8 cellular contexts compared by ENCODE assay signal in genomic region chr17:7035591-7036368, GRCh38. TPM values are rescaled to one million over a fixed set of nuclear protein-coding genes. Genes with fewer than 3 reads are reported as not detected.
DNase-seq lines count a peak whose midpoint lies in the region; ATAC-seq, FAIRE-seq and TF ChIP-seq lines count a peak whose summit lies in the region.

TSS of gene SLC16A13 (plus strand) at chr17:7036015. CDS start at chr17:7036383, 368 bp downstream.

- H3K9me3 Mint-ChIP-seq in activated CD8-positive, alpha-beta memory T cell treated with anti-CD3 and anti-CD28 coated beads, Interleukin-2, amount 10 ng/mL, durations not matched to agents 7 days and 5 days (ENCODE audit: low read depth) = no peaks in the 10 kb centered on the region
- no peaks in the 10 kb centered on the region for H3K9me3 Mint-ChIP-seq in memory B cell

- 3% methylated on average over 52 of the region's 52 CpGs; no CpG with 5 or more reads in 1 of the 2 experiments for WGBS in H1 (ENCODE audit: extremely low coverage in 1 of 2, insufficient coverage in 1 of 2, insufficient read length in 1 of 2, insufficient replicate concordance in 2 of 2, low coverage in 1 of 2, low lambda C conversion rate in 2 of 2, missing lambda C conversion rate in 1 of 2), 2 experiments

- peak within 1 kb of the TSS; percentile 80 for H3K4me3 ChIP-seq in NT2/D1 (ENCODE audit: insufficient read length, low read depth)
- peak within 1 kb of the TSS; percentile 78 to 88 (median 84) for H3K4me3 ChIP-seq in H1 (ENCODE audit: extremely low read depth in 1 of 4, insufficient read depth in 2 of 4, low read depth in 3 of 4, low read length in 4 of 4)

- H4K20me1 ChIP-seq in H1 (replicated peaks in 1 of 2; ENCODE audit: control insufficient read depth in 1 of 2, insufficient read depth in 2 of 2, low read length in 2 of 2) = peaks cover 0 to 7% of the 10 kb centered on the region in 2 experiments

- peak within 1 kb of the TSS; percentile 5 for H2BK120ac ChIP-seq in H1 (replicated peaks; ENCODE audit: low read depth, low read length)

- no peak for TF ChIP-seq EP300 in H1 (IDR thresholded peaks at IDR 0.05; ENCODE audit: borderline replicate concordance in 1 of 2, low read depth in 2 of 2, low read length in 2 of 2)

- peaks cover 7% of the 10 kb centered on the region for H3K4me1 ChIP-seq in NT2/D1 (ENCODE audit: insufficient read depth, insufficient read length)
- H3K4me1 ChIP-seq in H1 (replicated peaks in 1 of 4; ENCODE audit: control insufficient read depth in 3 of 4, insufficient read depth in 4 of 4, low read length in 3 of 4) = peaks cover 1 to 9% (median 4%) of the 10 kb centered on the region in 4 experiments; a peak in 4 of 7 replicates

- no peaks in the 10 kb centered on the region for H3K79me1 ChIP-seq in H1 (ENCODE audit: low read depth, low read length)

- H3K27me3 ChIP-seq in NT2/D1 (ENCODE audit: insufficient read depth, insufficient read length) (no peaks in the 10 kb centered on the region), H1 (replicated peaks in 1 of 4; ENCODE audit: control insufficient read depth in 3 of 4, extremely low read depth in 1 of 4, insufficient read depth in 3 of 4, low read length in 3 of 4) (no peaks in the 10 kb centered on the region)

- no peaks in the 10 kb centered on the region for H3K79me2 ChIP-seq in H1 (ENCODE audit: control insufficient read depth in 1 of 2, insufficient read depth in 2 of 2, low read length in 2 of 2)

- H4K91ac ChIP-seq in H1 (replicated peaks; ENCODE audit: insufficient read length, low read length) = peak within 1 kb of the TSS; percentile 76

- peak within 1 kb of the TSS; percentile 39; the same call in 1 of the 2 replicates for H2BK12ac ChIP-seq in H1 (ENCODE audit: low read depth, low read length)

- DNase-seq in Caki2 (ENCODE audit: low read depth) (peak; percentile 92), HTR-8/SVneo (ENCODE audit: insufficient read length, low spot score) (peak; percentile 100), NT2/D1 (ENCODE audit: low read depth, low spot score) (peak; percentile 84), H1 (ENCODE audit: low read depth in 1 of 2, low spot score in 2 of 2) (peak; percentile 92 to 94), memory B cell (ENCODE audit: low spot score in 2 of 2) (peak; percentile 90 to 96)
- DNase-seq in activated CD8-positive, alpha-beta memory T cell treated with anti-CD3 and anti-CD28 coated beads, Interleukin-2, amount 10 ng/mL, durations not matched to agents 7 days and 5 days = peak; percentile 100
- peak; percentile 94 for DNase-seq in stimulated activated CD8-positive, alpha-beta memory T cell treated with anti-CD3 and anti-CD28 coated beads, Interleukin-12 subunit alpha, Interleukin-12 subunit beta, amount 100 ng/mL, for 24 hours (ENCODE audit: extremely low read depth)

- H3K27ac Mint-ChIP-seq in activated CD8-positive, alpha-beta memory T cell treated with anti-CD3 and anti-CD28 coated beads, Interleukin-2, amount 10 ng/mL, durations not matched to agents 7 days and 5 days = peak within 1 kb of the TSS; percentile 95
- H3K27ac Mint-ChIP-seq in memory B cell = peak within 1 kb of the TSS; percentile 97

- H3K4me2 ChIP-seq in H1 (ENCODE audit: insufficient read depth in 1 of 2, low read depth in 2 of 2, low read length in 2 of 2) = peak within 1 kb of the TSS; percentile 69 to 80

- TF ChIP-seq POLR2A in H1 (IDR thresholded peaks at IDR 0.05; ENCODE audit: control extremely low read depth in 1 of 2, low read depth in 2 of 2, low read length in 2 of 2) = peak in 1 of 2 experiments; percentile 50; a peak in 1 of 3 replicates

- peaks cover 11% of the 10 kb centered on the region; the same call in 1 of the 2 replicates for H3K23me2 ChIP-seq in H1 (ENCODE audit: low read depth, low read length)

- peak; percentile 91 for ATAC-seq in GM21381 (IDR thresholded peaks at IDR 0.05; ENCODE audit: unreplicated experiment)
- peak; percentile 95 for ATAC-seq in activated CD8-positive, alpha-beta memory T cell treated with anti-CD3 and anti-CD28 coated beads, Interleukin-2, amount 10 ng/mL, durations not matched to agents 7 days and 5 days
- ATAC-seq in memory B cell (ENCODE audit: low read depth) = peak; percentile 92

- H3K4me3 Mint-ChIP-seq in activated CD8-positive, alpha-beta memory T cell treated with anti-CD3 and anti-CD28 coated beads, Interleukin-2, amount 10 ng/mL, durations not matched to agents 7 days and 5 days = peak within 1 kb of the TSS; percentile 88
- peak within 1 kb of the TSS; percentile 92 for H3K4me3 Mint-ChIP-seq in memory B cell

- H3K27ac ChIP-seq in H1 (ENCODE audit: low read depth, low read length) = peak within 1 kb of the TSS; percentile 48; the same call in 1 of the 2 replicates

- no peak within 1 kb of the TSS for H2AK5ac ChIP-seq in H1 (ENCODE audit: low read depth, low read length)

- peak within 1 kb of the TSS; percentile 82 for H3K56ac ChIP-seq in H1 (replicated peaks; ENCODE audit: insufficient read length, low read depth, low read length)

- peak within 1 kb of the TSS; percentile 50 for H3K14ac ChIP-seq in H1 (ENCODE audit: insufficient read length)

- H3K23ac ChIP-seq in H1 (ENCODE audit: insufficient read length) = no peak within 1 kb of the TSS

- peak within 1 kb of the TSS; percentile 17 for H4K5ac ChIP-seq in H1 (ENCODE audit: insufficient read length, low read depth, low read length)

- peak within 1 kb of the TSS; percentile 86 for H2BK5ac ChIP-seq in H1 (ENCODE audit: low read depth, low read length)

- peak within 1 kb of the TSS; percentile 40 for H4K8ac ChIP-seq in H1 (ENCODE audit: extremely low read depth, insufficient read depth, low read length)

- H2BK15ac ChIP-seq in H1 (ENCODE audit: low read length) = no peak within 1 kb of the TSS

- peak; percentile 99 for FAIRE-seq in HTR-8/SVneo (lab: Jason Lieb, UNC)
- peak; percentile 76 for FAIRE-seq in H1 (lab: Jason Lieb, UNC)

- H3K36me3 ChIP-seq in NT2/D1 (ENCODE audit: insufficient read depth, insufficient read length, low read length) = no peaks in the 10 kb centered on the region
- no peaks in the 10 kb centered on the region for H3K36me3 ChIP-seq in H1 (ENCODE audit: control insufficient read depth in 2 of 4, insufficient read depth in 4 of 4, low read length in 3 of 4)

- POLR2A ChIA-PET in H1 (lab: Charles Lee; ENCODE audit: partially characterized antibody) = interaction anchor here (0.6 to 1.5 kb wide), 8 partner anchors 9 to 973 kb away, joined by 3 to 15 read pairs (median 4); no protein-coding TSS in a partner anchor

- H3K9ac ChIP-seq in NT2/D1 (ENCODE audit: insufficient read length, low read depth) = peak within 1 kb of the TSS; percentile 86
- peak within 1 kb of the TSS; percentile 46 to 71 (median 67) for H3K9ac ChIP-seq in H1 (replicated peaks in 1 of 4; ENCODE audit: extremely low read depth in 1 of 4, low read depth in 3 of 4, low read length in 3 of 4)

- H2BK20ac ChIP-seq in H1 (ENCODE audit: low read length) = no peak within 1 kb of the TSS

- peaks cover 12% of the 10 kb centered on the region for H3K36me3 Mint-ChIP-seq in activated CD8-positive, alpha-beta memory T cell treated with anti-CD3 and anti-CD28 coated beads, Interleukin-2, amount 10 ng/mL, durations not matched to agents 7 days and 5 days
- peaks cover 4% of the 10 kb centered on the region for H3K36me3 Mint-ChIP-seq in memory B cell

- peak within 1 kb of the TSS; percentile 81 for H3K4ac ChIP-seq in H1 (replicated peaks; ENCODE audit: insufficient read length, low read depth, low read length)

- H3K9me3 ChIP-seq in NT2/D1 (ENCODE audit: insufficient read depth, low read length) (no peaks in the 10 kb centered on the region), H1 (ENCODE audit: insufficient read depth in 2 of 2, low read depth in 1 of 2, low read length in 1 of 2) (no peaks in the 10 kb centered on the region)

- in situ Hi-C loops in Caki2 (cut with HindIII; ENCODE audit: low pct_unique_long_range_greater_than_20kb, low sequenced_read_pairs) = no loop called here

- CTCF ChIA-PET in activated CD8-positive, alpha-beta memory T cell treated with anti-CD3 and anti-CD28 coated beads, Interleukin-2, amount 10 ng/mL, durations not matched to agents 7 days and 5 days (lab: Charles Lee) = interaction anchor here (0.8 to 1.7 kb wide), 14 partner anchors 9 to 579 kb away, joined by 3 to 21 read pairs (median 6); partner anchors contain the start of genes BCL6B, FXR2, RNASEK and SLC16A11
- CTCF ChIA-PET in H1 (lab: Charles Lee; ENCODE audit: partially characterized antibody) = interaction anchor here (0.7 to 1.6 kb wide), 8 partner anchors 10 to 194 kb away, joined by 3 to 8 read pairs (median 4); no protein-coding TSS in a partner anchor

- no peak for TF ChIP-seq CTCF in H1 (IDR thresholded peaks at IDR 0.05; ENCODE audit: control extremely low read depth in 1 of 3, insufficient read depth in 1 of 3, low read depth in 1 of 3, low read length in 3 of 3)

- H2AFZ ChIP-seq in H1 (ENCODE audit: low read length) = peak within 1 kb of the TSS; percentile 68

- peaks cover 67% of the 10 kb centered on the region for H3K4me1 Mint-ChIP-seq in activated CD8-positive, alpha-beta memory T cell treated with anti-CD3 and anti-CD28 coated beads, Interleukin-2, amount 10 ng/mL, durations not matched to agents 7 days and 5 days
- H3K4me1 Mint-ChIP-seq in memory B cell = peaks cover 30% of the 10 kb centered on the region

- no peak for TF ChIP-seq RAD21 in H1 (IDR thresholded peaks at IDR 0.05 in 1 of 2, conservative IDR thresholded peaks at IDR 0.05 in 1 of 2; ENCODE audit: low read depth in 2 of 2, low read length in 2 of 2)

- peak within 1 kb of the TSS; percentile 71 for H3K18ac ChIP-seq in H1 (ENCODE audit: extremely low read depth, low read length)

- H3K27me3 Mint-ChIP-seq in activated CD8-positive, alpha-beta memory T cell treated with anti-CD3 and anti-CD28 coated beads, Interleukin-2, amount 10 ng/mL, durations not matched to agents 7 days and 5 days = no peaks in the 10 kb centered on the region
- H3K27me3 Mint-ChIP-seq in memory B cell = no peaks in the 10 kb centered on the region

TF ChIP-seq in H1, 55 proteins besides CTCF, POLR2A, EP300 and RAD21 (continues in another document):
- TF ChIP-seq CHD1 (IDR thresholded peaks at IDR 0.05; ENCODE audit: low read depth, low read length) = no peak
- peak; percentile 27 for TF ChIP-seq CTBP2 (IDR thresholded peaks at IDR 0.05; ENCODE audit: borderline replicate concordance, insufficient read depth, insufficient read length, low read length)
- peak; percentile 27 for TF ChIP-seq ASH2L (IDR thresholded peaks at IDR 0.05; ENCODE audit: low read length)

RNA-seq across cellular contexts. Expression of gene SLC16A13, which starts in this region (rescaled TPM):
- 3.7 and 8.6 TPM in 2 replicates for total RNA-seq in Caki2 (2014; rRNA removed; shearing (Covaris generic); ENCODE audit: low replicate concordance)
- total RNA-seq in activated CD8-positive, alpha-beta memory T cell treated with anti-CD3 and anti-CD28 coated beads, Interleukin-2, amount 10 ng/mL, durations not matched to agents 7 days and 5 days = 10 to 100 TPM; 19.0 to 34.1 TPM
- total RNA-seq in H1 (2021; fragmentation: NEBNext Ultra II Directional; extraction: Animal tissue kit (Norgen Biotek cat#: 25700)) = 4.7 and 5.8 TPM in 2 replicates
- polyA plus RNA-seq in H1 (2011; rRNA removed) = 5.4 and 7.7 TPM in 2 replicates
- polyA plus RNA-seq in H1 (2011; cell fraction: cytosol; rRNA removed) = 2.0 TPM
- polyA plus RNA-seq in H1 (2011; cell fraction: nucleus; rRNA removed) = 5.5 TPM
- polyA plus RNA-seq in H1 (2012, experiment 1 of 2) = 3.7 to 6.5 TPM (median 5.0 TPM) in 4 replicates
- 5.2 TPM for polyA plus RNA-seq in H1 (2012, experiment 2 of 2)
- 6.3 TPM for polyA plus RNA-seq in H1 (2013, experiment 1 of 2)
- polyA plus RNA-seq in H1 (2013, experiment 2 of 2) = 7.1 TPM
- polyA minus RNA-seq in H1 (2011; rRNA and poly(A)+ RNA removed) = 5.3 and 6.2 TPM in 2 replicates
- polyA minus RNA-seq in H1 (2011; cell fraction: cytosol; rRNA and poly(A)+ RNA removed) = 2.1 TPM
- polyA minus RNA-seq in H1 (2011; cell fraction: nucleus; rRNA and poly(A)+ RNA removed) = 8.0 TPM

Comparison
In these comparisons a context has a peak if more than half of its experiments do, and no peak if none do; other contexts are left out.
1. Peak in every context shown above with its lines: DNase-seq, ATAC-seq, H3K4me3 ChIP-seq and H3K27ac ChIP-seq.